In genomic region chr1:198669771-198670170, GRCh38 we compare ENCODE assay signal across 15 cellular contexts. TPM values are rescaled to one million over a fixed set of nuclear protein-coding genes. Genes with fewer than 3 reads are reported as not detected.
DNase-seq lines count a peak whose midpoint lies in the region; ATAC-seq and TF ChIP-seq lines count a peak whose summit lies in the region.
"Had no signal": no experiment of that assay in that cellular context is flagged by ENCODE, and none has a peak within 500 bp of the region (broad histone marks: within the 10 kb centered on the region; RNA-seq: fewer than 3 reads in every experiment).

No MANE protein-coding gene starts in this region.

- CTCF ChIA-PET in activated CD4-positive, alpha-beta T cell treated with anti-CD3 and anti-CD28 coated beads for 36 hours (lab: Charles Lee) = interaction anchor here (0.6 to 7.2 kb wide), 4 partner anchors 10 to 48 kb away, joined by 3 to 58 read pairs (median 6); no protein-coding TSS in a partner anchor
- CTCF ChIA-PET in Caco-2 (lab: Charles Lee) = no interaction called here

- no peak for DNase-seq in activated CD4-positive, alpha-beta T cell treated with anti-CD3 and anti-CD28 coated beads for 36 hours
- no peak for DNase-seq in activated CD4-positive, alpha-beta T cell treated with anti-CD3 and anti-CD28 coated beads, Interleukin-2, amount 50 U/mL, for 4 hours
- DNase-seq in NCI-H774 (lab: John Stamatoyannopoulos, UW) = no peak
- DNase-seq in Caco-2 = no peak
- DNase-seq: NCI-H1436, NCI-H510A, nucleus accumbens had no signal

- H3K9me3 ChIP-seq in KOPT-K1 (ENCODE audit: insufficient read depth, low read length, poor library complexity, severe bottlenecking) (no peaks in the 10 kb centered on the region), neutrophil (no peaks in the 10 kb centered on the region), Caco-2 (no peaks in the 10 kb centered on the region)
- H3K9me3 ChIP-seq: suprapubic skin had no signal

- H3K27me3 ChIP-seq in neutrophil (no peaks in the 10 kb centered on the region), Caco-2 (replicated peaks; ENCODE audit: control insufficient read depth, insufficient read depth, low read length) (no peaks in the 10 kb centered on the region)
- H3K27me3 ChIP-seq: suprapubic skin had no signal

- H3K27ac Mint-ChIP-seq in activated CD4-positive, alpha-beta T cell treated with anti-CD3 and anti-CD28 coated beads for 36 hours = peak overlapping the region; percentile 77
- peak overlapping the region; percentile 96 for H3K27ac Mint-ChIP-seq in activated naive CD8-positive, alpha-beta T cell
- no peak overlapping the region for H3K27ac Mint-ChIP-seq in Caco-2 (ENCODE audit: unreplicated experiment)

- BruUV-seq in Caco-2 (replicated peaks; lab: Mats Ljungman, UMichigan) = no TSS peak

- TF ChIP-seq CTCF in neutrophil (IDR thresholded peaks at IDR 0.05) (no peak), Caco-2 (IDR thresholded peaks at IDR 0.05; ENCODE audit: insufficient read depth in 1 of 2, low read depth in 1 of 2, low read length in 1 of 2, severe bottlenecking in 1 of 2, unreplicated experiment in 1 of 2) (no peak)

- H3K4me3 ChIP-seq in neutrophil (ENCODE audit: low read depth in 1 of 2, low read length in 1 of 2) (no peak overlapping the region), Caco-2 (ENCODE audit: low read depth, low read length) (no peak overlapping the region)
- H3K4me3 ChIP-seq: GM23338, lung, skin epidermis, suprapubic skin had no signal

- peak overlapping the region; percentile 34 for H3K4me3 Mint-ChIP-seq in activated CD4-positive, alpha-beta T cell treated with anti-CD3 and anti-CD28 coated beads for 36 hours
- H3K4me3 Mint-ChIP-seq in activated naive CD8-positive, alpha-beta T cell = peak overlapping the region; percentile 68
- no peak overlapping the region for H3K4me3 Mint-ChIP-seq in Caco-2 (ENCODE audit: unreplicated experiment)
- H3K4me3 Mint-ChIP-seq: GM23338 had no signal

- no peaks in the 10 kb centered on the region for H3K27me3 Mint-ChIP-seq in activated CD4-positive, alpha-beta T cell treated with anti-CD3 and anti-CD28 coated beads for 36 hours
- H3K27me3 Mint-ChIP-seq in activated naive CD8-positive, alpha-beta T cell = no peaks in the 10 kb centered on the region
- no peaks in the 10 kb centered on the region for H3K27me3 Mint-ChIP-seq in Caco-2 (ENCODE audit: insufficient read depth, unreplicated experiment)

- H3K4me1 Mint-ChIP-seq in activated CD4-positive, alpha-beta T cell treated with anti-CD3 and anti-CD28 coated beads for 36 hours = peaks cover 88% of the 10 kb centered on the region
- H3K4me1 Mint-ChIP-seq in activated naive CD8-positive, alpha-beta T cell (ENCODE audit: low read depth) = peaks cover 85% of the 10 kb centered on the region
- peaks cover 18% of the 10 kb centered on the region for H3K4me1 Mint-ChIP-seq in Caco-2 (ENCODE audit: low read depth, unreplicated experiment)

- peak overlapping the region; percentile 68 for H3K27ac ChIP-seq in KOPT-K1 (ENCODE audit: low read depth, low read length, poor library complexity, severe bottlenecking)
- H3K27ac ChIP-seq in neutrophil = peak overlapping the region; percentile 97
- H3K27ac ChIP-seq: suprapubic skin had no signal

- peaks cover 67% of the 10 kb centered on the region for H3K36me3 Mint-ChIP-seq in activated CD4-positive, alpha-beta T cell treated with anti-CD3 and anti-CD28 coated beads for 36 hours (ENCODE audit: low read depth)
- peaks cover 29% of the 10 kb centered on the region for H3K36me3 Mint-ChIP-seq in activated naive CD8-positive, alpha-beta T cell
- H3K36me3 Mint-ChIP-seq in Caco-2 (ENCODE audit: insufficient read depth, unreplicated experiment) = no peaks in the 10 kb centered on the region

- H3K9me3 Mint-ChIP-seq in activated CD4-positive, alpha-beta T cell treated with anti-CD3 and anti-CD28 coated beads for 36 hours (ENCODE audit: low read depth) = no peaks in the 10 kb centered on the region
- no peaks in the 10 kb centered on the region for H3K9me3 Mint-ChIP-seq in activated naive CD8-positive, alpha-beta T cell (ENCODE audit: low read depth)
- H3K9me3 Mint-ChIP-seq in Caco-2 (ENCODE audit: unreplicated experiment) = no peaks in the 10 kb centered on the region
- H3K9me3 Mint-ChIP-seq: GM23338 had no signal

- intact Hi-C loops in activated CD4-positive, alpha-beta T cell treated with anti-CD3 and anti-CD28 coated beads for 36 hours (cut with DNase I, micrococcal nuclease) = loop anchor here (1.0 kb wide), 4 partner anchors 8 to 146 kb away; no protein-coding TSS in a partner anchor
- intact Hi-C loops in Caco-2 (cut with micrococcal nuclease; ENCODE audit: unreplicated experiment) = no loop called here

- ATAC-seq in activated CD4-positive, alpha-beta T cell treated with anti-CD3 and anti-CD28 coated beads for 36 hours = no peak
- ATAC-seq in GM21423 (IDR thresholded peaks at IDR 0.05; ENCODE audit: unreplicated experiment) = no peak

- H3K4me1 ChIP-seq in neutrophil (ENCODE audit: control insufficient read depth in 1 of 2, insufficient read depth in 1 of 2, low read depth in 1 of 2, low read length in 1 of 2) (peaks cover 80 to 98% of the 10 kb centered on the region in 2 experiments), Caco-2 (no peaks in the 10 kb centered on the region)

- H3K36me3 ChIP-seq in KOPT-K1 (ENCODE audit: insufficient read depth, low read length) = peaks cover 6% of the 10 kb centered on the region
- H3K36me3 ChIP-seq in neutrophil = peaks cover 19% of the 10 kb centered on the region
- no peaks in the 10 kb centered on the region for H3K36me3 ChIP-seq in Caco-2 (ENCODE audit: control insufficient read depth, insufficient read depth, low read length)
- H3K36me3 ChIP-seq: suprapubic skin had no signal

- POLR2A ChIA-PET in activated CD4-positive, alpha-beta T cell treated with anti-CD3 and anti-CD28 coated beads for 36 hours (lab: Charles Lee) = interaction anchor here (0.6 to 1.3 kb wide), 5 partner anchors 9 to 405 kb away, joined by 3 to 5 read pairs (median 3); no protein-coding TSS in a partner anchor
- POLR2A ChIA-PET in Caco-2 (lab: Charles Lee) = no interaction called here

RNA-seq across cellular contexts. Expression of gene PTPRC, which starts 30.9 kb away (rescaled TPM):
- 100 to 1,000 TPM; 458 to 564 TPM for total RNA-seq in activated CD4-positive, alpha-beta T cell treated with anti-CD3 and anti-CD28 coated beads for 36 hours
- total RNA-seq in Caco-2 (2022) = 0.25 and 0.65 TPM in 2 replicates

Comparison
In these comparisons a context has a peak if more than half of its experiments do, and no peak if none do; other contexts are left out.
1. RNA of gene PTPRC, which starts 30.9 kb away (total RNA-seq): 458 to 564 TPM in activated CD4-positive, alpha-beta T cell treated with anti-CD3 and anti-CD28 coated beads for 36 hours; 0.25 to 0.65 TPM in Caco-2; every median in the first group is over 100 times any median in the second.